21 cellular contexts compared by ENCODE assay signal in the genomic region with DNA sequence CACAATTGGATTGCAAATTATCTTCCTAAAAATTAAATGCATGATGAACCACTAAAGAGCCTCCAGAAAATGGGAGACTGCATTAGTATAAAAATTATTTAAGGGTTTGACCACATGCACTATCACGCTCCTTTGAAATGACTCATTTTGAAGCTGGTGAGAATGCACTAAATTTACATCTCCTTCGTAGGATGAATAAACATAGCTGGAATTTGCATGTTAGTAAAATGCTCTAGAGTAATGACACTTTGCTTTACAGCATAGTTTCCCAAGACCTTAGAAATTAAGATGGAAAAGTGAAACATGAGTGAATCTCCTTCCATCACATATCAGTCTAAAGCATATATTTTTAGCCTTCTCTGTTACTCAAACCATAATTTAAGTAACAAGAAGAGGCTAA. TPM values are rescaled to one million over a fixed set of nuclear protein-coding genes. Genes with fewer than 3 reads are reported as not detected.
DNase-seq lines count a peak whose midpoint lies in the region; ATAC-seq, FAIRE-seq and TF ChIP-seq lines count a peak whose summit lies in the region.
"Had no signal": no experiment of that assay in that cellular context is flagged by ENCODE, and none has a peak within 500 bp of the region (broad histone marks: within the 10 kb centered on the region; RNA-seq: fewer than 3 reads in every experiment).

No MANE protein-coding gene starts in this region.

- H3K27ac ChIP-seq in heart right ventricle (no peak overlapping the region), kidney (ENCODE audit: low read depth in 2 of 2, low read length in 2 of 2) (no peak overlapping the region)
- H3K27ac ChIP-seq: epithelial cell of prostate, PC-9, upper lobe of left lung had no signal

- peaks cover 0 to 37% (median 6%) of the 10 kb centered on the region in 7 donors for H3K27me3 ChIP-seq in heart right ventricle

- no peak overlapping the region for H3K4me3 ChIP-seq in AG04449 (ENCODE audit: low read depth, low read length)
- H3K4me3 ChIP-seq in heart right ventricle, result no peak overlapping the region
- H3K4me3 ChIP-seq in kidney (ENCODE audit: low read length in 2 of 2), result no peak overlapping the region
- H3K4me3 ChIP-seq: mucosa of descending colon, PC-9, upper lobe of left lung had no signal

- CTCF ChIA-PET in AG04449 (lab: Yijun Ruan, JAX), result no interaction called here

- POLR2A ChIA-PET in AG04449 (lab: Yijun Ruan, JAX), result interaction anchor here (0.6 kb wide), 1 partner anchor 203 kb away, joined by 3 read pairs; no protein-coding TSS in a partner anchor

- DNase-seq in AG04449 (ENCODE audit: low read depth, low spot score), result peak; percentile 89
- peak; percentile 96 for DNase-seq in HCEC 1CT
- peak; percentile 80 for DNase-seq in astrocyte of the hippocampus (ENCODE audit: low read depth, low spot score)
- DNase-seq in glomerular visceral epithelial cell (ENCODE audit: extremely low spot score), result peak; percentile 3
- DNase-seq in DMS53 (lab: John Stamatoyannopoulos, UW), result no peak
- DNase-seq in heart right ventricle, result no peak
- DNase-seq in kidney, result no peak
- DNase-seq: activated CD4-positive, alpha-beta memory T cell treated with anti-CD3 and anti-CD28 coated beads for 36 hours; activated naive CD8-positive, alpha-beta T cell treated with anti-CD3 and anti-CD28 coated beads, Interleukin-2, amount 50 U/mL, for 24 hours; activated T-cell treated with anti-CD3 and anti-CD28 coated beads, Interleukin-2, amount 50 U/mL, for 48 hours; Calu3; left colon; mucosa of descending colon; NCI-H2081 treated with DMSO at 0.1 percent for 48 hours; PC-9; upper lobe of left lung had no signal

- no peak for ATAC-seq in heart right ventricle
- no peak for ATAC-seq in HG02623 (IDR thresholded peaks at IDR 0.05; ENCODE audit: unreplicated experiment)
- ATAC-seq: activated naive CD8-positive, alpha-beta T cell treated with anti-CD3 and anti-CD28 coated beads, Interleukin-2, amount 50 U/mL, for 24 hours; left colon; mucosa of descending colon had no signal

- 76 to 87% methylated on average over 2 of the region's 2 CpGs for WGBS in heart right ventricle, 2 donors

- no peak for TF ChIP-seq CTCF in AG04449 (IDR thresholded peaks at IDR 0.05; ENCODE audit: insufficient read depth, low read length, missing control alignments)
- no peak for TF ChIP-seq CTCF in heart right ventricle (IDR thresholded peaks at IDR 0.05)
- TF ChIP-seq CTCF in kidney (IDR thresholded peaks at IDR 0.05; ENCODE audit: borderline replicate concordance, extremely low read depth, insufficient read depth), result no peak

- FAIRE-seq in kidney (lab: Jason Lieb, UNC), result no peak
- FAIRE-seq: colon, HTR-8/SVneo had no signal

- intact Hi-C loops in heart right ventricle (cut with DNase I) (no loop called here), kidney (cut with DNase I) (no loop called here)

- no peak overlapping the region for H3K9ac ChIP-seq in kidney (ENCODE audit: low read length in 2 of 2)

- H3K4me1 ChIP-seq in heart right ventricle (peaks cover 0 to 11% (median 6%) of the 10 kb centered on the region in 9 donors), kidney (ENCODE audit: control insufficient read depth in 1 of 2, insufficient read depth in 1 of 2, low read depth in 1 of 2, low read length in 2 of 2) (peaks cover 0 to 2% of the 10 kb centered on the region in 2 donors)

- H3K9me3 ChIP-seq in heart right ventricle (peaks cover 0 to 3% (median 0%) of the 10 kb centered on the region in 11 donors), kidney (ENCODE audit: control insufficient read depth in 1 of 2, low read length in 2 of 2) (no peaks in the 10 kb centered on the region)
- H3K9me3 ChIP-seq: mucosa of descending colon, upper lobe of left lung had no signal

- no peaks in the 10 kb centered on the region for H3K36me3 ChIP-seq in heart right ventricle
- H3K36me3 ChIP-seq in kidney (ENCODE audit: control insufficient read depth in 1 of 2, insufficient read depth in 2 of 2, low read length in 2 of 2), result no peaks in the 10 kb centered on the region
- H3K36me3 ChIP-seq: upper lobe of left lung had no signal

RNA-seq across cellular contexts. Expression of a gene that starts 2.4 kb away (rescaled TPM):
- under 1 TPM; 0.12 to 0.97 (median 0.42) TPM for total RNA-seq in heart right ventricle
- under 1 TPM; 0.15 to 0.22 TPM for polyA plus RNA-seq in heart right ventricle
- 0.09 TPM for total RNA-seq in kidney
- 0.45 TPM for polyA plus RNA-seq in kidney (ENCODE audit: insufficient read depth, low read depth, low replicate concordance)
- total RNA-seq: A673; activated CD4-positive, alpha-beta memory T cell treated with anti-CD3 and anti-CD28 coated beads for 36 hours; PC-9 had no signal

Comparison
In these comparisons a context has a peak if more than half of its experiments do, and no peak if none do; other contexts are left out.
1. DNase-seq: peak in AG04449 (single experiment), HCEC 1CT (single experiment), astrocyte of the hippocampus (single experiment) and glomerular visceral epithelial cell (single experiment); none in DMS53 (single experiment), heart right ventricle (0 of 2) and kidney (single experiment).